In genomic region chr1:224170748-224171478, GRCh38 we compare ENCODE assay signal across 8 cellular contexts. TPM values are rescaled to one million over a fixed set of nuclear protein-coding genes. Genes with fewer than 3 reads are reported as not detected.
DNase-seq lines count a peak whose midpoint lies in the region; ATAC-seq and TF ChIP-seq lines count a peak whose summit lies in the region.

No MANE protein-coding gene starts in this region.

- no peaks in the 10 kb centered on the region for H3K79me2 ChIP-seq in OCI-LY3 (ENCODE audit: low read length)

- peaks cover 26% of the 10 kb centered on the region for H3K27me3 ChIP-seq in OCI-LY3 (ENCODE audit: low read depth, low read length)

- H2AFZ ChIP-seq in OCI-LY3 (ENCODE audit: low read depth, low read length): no peak overlapping the region

- H3K4me3 Mint-ChIP-seq in natural killer cell treated with Interleukin-12 subunit alpha and Interleukin-12 subunit beta and Interleukin-15 and Interleukin-18, amount 100 ng/mL, for 72 hours: peak overlapping the region; percentile 79

- no peak overlapping the region for H3K9ac ChIP-seq in OCI-LY3 (ENCODE audit: low read length)

- peak; percentile 44 for TF ChIP-seq CTCF in OCI-LY3 (IDR thresholded peaks at IDR 0.05; ENCODE audit: low read depth, low read length)

- peaks cover 26 to 31% of the 10 kb centered on the region in 2 donors for H3K4me1 Mint-ChIP-seq in natural killer cell treated with Interleukin-12 subunit alpha and Interleukin-12 subunit beta and Interleukin-15 and Interleukin-18, amount 100 ng/mL, for 72 hours (ENCODE audit: low read depth in 2 of 2)

- no peak overlapping the region for H3K27ac ChIP-seq in OCI-LY3 (ENCODE audit: low read length)

- H3K36me3 ChIP-seq in OCI-LY3 (replicated peaks; ENCODE audit: low read depth, low read length): no peaks in the 10 kb centered on the region

- no peak overlapping the region for H3K4me3 ChIP-seq in OCI-LY3 (ENCODE audit: low read length)

- ATAC-seq in natural killer cell treated with Interleukin-12 subunit alpha and Interleukin-12 subunit beta and Interleukin-15 and Interleukin-18, amount 100 ng/mL, for 72 hours: peak in 1 of 2 donors; percentile 41
- ATAC-seq in HG03354 (IDR thresholded peaks at IDR 0.05; ENCODE audit: poor library complexity, severe bottlenecking, unreplicated experiment): no peak
- no peak for ATAC-seq in HG03460 (IDR thresholded peaks at IDR 0.05; ENCODE audit: unreplicated experiment)

- H3K4me2 ChIP-seq in OCI-LY3 (ENCODE audit: low read length): no peak overlapping the region

- peaks cover 28% of the 10 kb centered on the region for H3K4me1 ChIP-seq in OCI-LY3 (ENCODE audit: low read length)

- H4K20me1 ChIP-seq in OCI-LY3 (ENCODE audit: insufficient read depth, low read length): no peaks in the 10 kb centered on the region

- peaks cover 2% of the 10 kb centered on the region for H3K9me3 Mint-ChIP-seq in natural killer cell treated with Interleukin-12 subunit alpha and Interleukin-12 subunit beta and Interleukin-15 and Interleukin-18, amount 100 ng/mL, for 72 hours

- H3K36me3 Mint-ChIP-seq in natural killer cell treated with Interleukin-12 subunit alpha and Interleukin-12 subunit beta and Interleukin-15 and Interleukin-18, amount 100 ng/mL, for 72 hours: peaks cover 6% of the 10 kb centered on the region

- H3K27ac Mint-ChIP-seq in natural killer cell treated with Interleukin-12 subunit alpha and Interleukin-12 subunit beta and Interleukin-15 and Interleukin-18, amount 100 ng/mL, for 72 hours: peak overlapping the region; percentile 70 to 89

- no peaks in the 10 kb centered on the region for H3K9me3 ChIP-seq in OCI-LY3 (ENCODE audit: insufficient read depth, low read length)

- peaks cover 0 to 12% of the 10 kb centered on the region in 2 donors for H3K27me3 Mint-ChIP-seq in natural killer cell treated with Interleukin-12 subunit alpha and Interleukin-12 subunit beta and Interleukin-15 and Interleukin-18, amount 100 ng/mL, for 72 hours

- peak; percentile 25 to 26 for DNase-seq in activated CD4-positive, alpha-beta T cell treated with anti-CD3 and anti-CD28 coated beads for 4 hours
- DNase-seq in activated CD4-positive, alpha-beta T cell treated with anti-CD3 and anti-CD28 coated beads, Interleukin-2, amount 50 U/mL, for 48 hours: no peak
- DNase-seq in cerebellar cortex (ENCODE audit: low spot score) (peak; percentile 56), cortex of kidney (lab: John Stamatoyannopoulos, UW) (no peak)
- DNase-seq in natural killer cell treated with Interleukin-12 subunit alpha and Interleukin-12 subunit beta and Interleukin-15 and Interleukin-18, amount 100 ng/mL, for 72 hours (ENCODE audit: low spot score): no peak

RNA-seq across cellular contexts. Expression of gene DEGS1, which starts 12.1 kb away (rescaled TPM):
- 10 to 100 TPM; 60.3 to 92.7 TPM for total RNA-seq in natural killer cell treated with Interleukin-12 subunit alpha and Interleukin-12 subunit beta and Interleukin-15 and Interleukin-18, amount 100 ng/mL, for 72 hours

RNA-seq across cellular contexts. Expression of gene FBXO28, which starts 57.0 kb away (rescaled TPM):
- 10 to 100 TPM; 28.1 to 32.4 TPM for total RNA-seq in natural killer cell treated with Interleukin-12 subunit alpha and Interleukin-12 subunit beta and Interleukin-15 and Interleukin-18, amount 100 ng/mL, for 72 hours

Comparison
In these comparisons a context has a peak if more than half of its experiments do, and no peak if none do; other contexts are left out.
1. DNase-seq: peak in activated CD4-positive, alpha-beta T cell treated with anti-CD3 and anti-CD28 coated beads for 4 hours (2 of 2) and cerebellar cortex (single experiment); none in activated CD4-positive, alpha-beta T cell treated with anti-CD3 and anti-CD28 coated beads, Interleukin-2, amount 50 U/mL, for 48 hours (0 of 2), natural killer cell treated with Interleukin-12 subunit alpha and Interleukin-12 subunit beta and Interleukin-15 and Interleukin-18, amount 100 ng/mL, for 72 hours (single experiment) and cortex of kidney (single experiment).